22 cellular contexts compared by ENCODE assay signal in genomic region chr12:91901675-91902074, GRCh38.
DNase-seq lines count a peak whose midpoint lies in the region; ATAC-seq, FAIRE-seq and TF ChIP-seq lines count a peak whose summit lies in the region.
"Had no signal": no experiment of that assay in that cellular context is flagged by ENCODE, and none has a peak within 500 bp of the region (broad histone marks: within the 10 kb centered on the region; RNA-seq: fewer than 3 reads in every experiment).

No MANE protein-coding gene starts in this region.

- H3K36me3 Mint-ChIP-seq in brain = no peaks in the 10 kb centered on the region

- no peaks in the 10 kb centered on the region for H3K27me3 ChIP-seq in WERI-Rb-1 (ENCODE audit: insufficient read depth, low read depth, severe bottlenecking)
- H3K27me3 ChIP-seq in mesenchymal stem cell (ENCODE audit: control insufficient read depth in 1 of 2, insufficient read depth in 1 of 2, low read length in 2 of 2) = peaks cover 0 to 3% of the 10 kb centered on the region in 2 experiments
- H3K27me3 ChIP-seq: BE2C had no signal

- DNase-seq in GM19239 (ENCODE audit: insufficient read length, low spot score) (no peak), renal cortical epithelial cell (ENCODE audit: low read depth) (peak; percentile 49), WERI-Rb-1 (no peak), mesenchymal stem cell (no peak), foreskin fibroblast (no peak)
- DNase-seq: ACHN; BE2C; C1 segment of cervical spinal cord; CD4-positive, CD25-positive, alpha-beta regulatory T cell; CD8-positive, alpha-beta memory T cell; COR-L47; HCEC 1CT had no signal

- H3K4me2 ChIP-seq in mesenchymal stem cell (ENCODE audit: low read length, poor library complexity, severe bottlenecking) = no peak overlapping the region
- H3K4me2 ChIP-seq: GM23338 had no signal

- H3K9me3 ChIP-seq in WERI-Rb-1 (ENCODE audit: severe bottlenecking) (peaks cover 10% of the 10 kb centered on the region), mesenchymal stem cell (ENCODE audit: control insufficient read depth, low read length) (peaks cover 7% of the 10 kb centered on the region)
- H3K9me3 ChIP-seq: BE2C had no signal

- no peak overlapping the region for H3K18ac ChIP-seq in mesenchymal stem cell (ENCODE audit: low read depth in 1 of 2, low read length in 2 of 2)

- no peak overlapping the region for H3K4ac ChIP-seq in mesenchymal stem cell (ENCODE audit: low read depth in 1 of 2, low read length in 2 of 2)

- H3K23ac ChIP-seq in mesenchymal stem cell (ENCODE audit: low read length in 2 of 2) = no peak overlapping the region

- peak overlapping the region in 2 of 5 experiments; percentile 13 to 31 for H3K4me3 Mint-ChIP-seq in brain
- H3K4me3 Mint-ChIP-seq: CD4-positive, CD25-positive, alpha-beta regulatory T cell; CD8-positive, alpha-beta memory T cell; GM23338 had no signal

- no peaks in the 10 kb centered on the region for H3K4me1 ChIP-seq in mesenchymal stem cell (ENCODE audit: control insufficient read depth, insufficient read depth, low read depth, low read length)
- H3K4me1 ChIP-seq: BE2C had no signal

- 40% methylated on average over 1 of the region's 3 CpGs for WGBS in mesenchymal stem cell

- H2BK12ac ChIP-seq in mesenchymal stem cell (ENCODE audit: low read length in 2 of 2) = no peak overlapping the region

- H4K8ac ChIP-seq in mesenchymal stem cell (ENCODE audit: low read length) = no peak overlapping the region

- H3K14ac ChIP-seq in mesenchymal stem cell (ENCODE audit: low read length in 2 of 2) = no peak overlapping the region

- H2AK5ac ChIP-seq in mesenchymal stem cell (ENCODE audit: low read length, severe bottlenecking) = no peak overlapping the region

- H3K79me1 ChIP-seq in mesenchymal stem cell (replicated peaks; ENCODE audit: low read length, poor library complexity, severe bottlenecking) = no peaks in the 10 kb centered on the region

- FAIRE-seq in GM19239 (lab: Jason Lieb, UNC) = peak; percentile 39
- FAIRE-seq: A204.1, D721Med, G401.6, GM12892, H54 had no signal

- H3K27ac ChIP-seq in WERI-Rb-1 = no peak overlapping the region
- H3K27ac ChIP-seq in mesenchymal stem cell (ENCODE audit: low read length, poor library complexity, severe bottlenecking) = no peak overlapping the region
- H3K27ac ChIP-seq: HL-60 had no signal

- ATAC-seq in HG03354 (IDR thresholded peaks at IDR 0.05; ENCODE audit: poor library complexity, severe bottlenecking, unreplicated experiment) (peak; percentile 50), GM19455 (IDR thresholded peaks at IDR 0.05; ENCODE audit: unreplicated experiment) (no peak)
- ATAC-seq: GM23338 had no signal

- no peak overlapping the region for H4K91ac ChIP-seq in mesenchymal stem cell (ENCODE audit: low read length)

- H2BK5ac ChIP-seq in mesenchymal stem cell (ENCODE audit: low read depth, low read length, poor library complexity, severe bottlenecking) = no peak overlapping the region

- no peak overlapping the region for H2BK120ac ChIP-seq in mesenchymal stem cell (ENCODE audit: low read depth, low read length)

- no peak overlapping the region for H3K9ac ChIP-seq in mesenchymal stem cell (ENCODE audit: low read length)

- peaks cover 3% of the 10 kb centered on the region for H3K27me3 Mint-ChIP-seq in brain
- H3K27me3 Mint-ChIP-seq: CD4-positive, CD25-positive, alpha-beta regulatory T cell; CD8-positive, alpha-beta memory T cell had no signal

- peaks cover 2 to 17% (median 12%) of the 10 kb centered on the region in 5 experiments for H3K9me3 Mint-ChIP-seq in brain

- no peak overlapping the region for H3K4me3 ChIP-seq in WERI-Rb-1 (ENCODE audit: low read depth, low read length)
- no peak overlapping the region for H3K4me3 ChIP-seq in mesenchymal stem cell (ENCODE audit: insufficient read depth in 1 of 2, low read depth in 1 of 2, low read length in 2 of 2)
- H3K4me3 ChIP-seq in foreskin fibroblast (ENCODE audit: low read depth in 1 of 2, low read length in 2 of 2) = no peak overlapping the region
- H3K4me3 ChIP-seq: GM23338 had no signal

- H3K4me1 Mint-ChIP-seq in brain = peaks cover 35% of the 10 kb centered on the region

- H3K36me3 ChIP-seq in WERI-Rb-1 (no peaks in the 10 kb centered on the region), mesenchymal stem cell (ENCODE audit: control insufficient read depth in 1 of 2, insufficient read depth in 2 of 2, low read depth in 1 of 2, low read length in 2 of 2) (no peaks in the 10 kb centered on the region)
- H3K36me3 ChIP-seq: BE2C had no signal

- H3K27ac Mint-ChIP-seq in brain = peak overlapping the region in 4 of 5 experiments; percentile 28 to 70 (median 39)
- H3K27ac Mint-ChIP-seq: GM23338 had no signal

- no peak for TF ChIP-seq CTCF in brain (conservative IDR thresholded peaks at IDR 0.05)
- TF ChIP-seq CTCF in WERI-Rb-1 (IDR thresholded peaks at IDR 0.05; ENCODE audit: low read depth, low read length) = no peak
- TF ChIP-seq CTCF in foreskin fibroblast (IDR thresholded peaks at IDR 0.05; ENCODE audit: low read depth, low read length) = no peak

- no peak overlapping the region for H2AFZ ChIP-seq in mesenchymal stem cell (ENCODE audit: low read depth, low read length)
- H2AFZ ChIP-seq: GM23338 had no signal

- no peak overlapping the region for H2BK15ac ChIP-seq in mesenchymal stem cell (ENCODE audit: low read depth, poor library complexity, severe bottlenecking)
